ENCODE assay signal across 1 cellular context in the genomic region with DNA sequence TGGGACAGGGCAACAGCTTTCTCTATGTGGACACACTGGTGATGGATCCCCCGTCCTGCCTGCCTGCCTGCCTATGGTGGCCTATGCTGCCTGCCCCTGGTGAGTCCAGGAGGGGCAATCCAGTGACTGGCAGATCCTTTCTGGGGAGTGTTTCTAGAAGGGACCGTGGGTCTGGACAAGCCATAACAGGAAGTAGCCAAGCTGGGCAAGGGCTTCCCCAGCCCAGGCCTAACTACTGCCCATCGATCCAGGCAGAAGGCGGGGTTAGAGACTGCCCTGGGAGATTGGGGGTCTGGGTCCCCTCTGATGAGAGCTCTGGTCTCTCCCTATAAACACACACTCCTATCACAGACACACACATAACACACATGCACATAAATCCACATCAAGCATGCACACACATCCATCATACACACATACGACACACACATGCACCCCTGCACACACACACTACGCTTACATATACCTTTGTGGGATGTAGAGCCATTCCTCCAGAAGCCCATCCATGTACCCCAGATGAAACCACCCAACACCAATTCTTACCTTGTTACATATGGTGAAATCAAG.
TF ChIP-seq lines count a peak whose summit lies in the region.

No MANE protein-coding gene starts in this region.

TF ChIP-seq in IMR-90, 13 proteins besides CTCF, POLR2A, EP300 and RAD21 (continued from another document):
- TF ChIP-seq ELK1 (IDR thresholded peaks at IDR 0.05; ENCODE audit: borderline replicate concordance, low read depth, low read length), result no peak
